In the genomic region with DNA sequence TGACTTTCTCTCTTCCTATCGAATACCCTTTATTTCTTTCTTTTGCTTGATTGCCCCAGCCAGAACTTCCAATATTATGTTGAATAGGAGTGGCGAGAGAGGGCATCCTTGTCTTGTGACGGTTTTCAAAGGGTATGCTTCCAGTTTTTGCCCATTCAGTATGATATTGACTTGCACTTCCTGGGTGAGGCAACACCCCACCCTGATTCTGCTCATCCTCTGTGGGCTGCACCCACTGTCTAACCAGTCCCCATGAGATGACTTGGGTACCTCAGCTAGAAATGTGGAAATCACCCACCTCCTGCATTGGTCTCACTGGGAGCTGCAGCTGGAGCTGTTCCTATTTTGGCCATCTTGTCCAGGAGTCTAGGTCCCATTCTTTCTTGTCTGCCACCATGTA, we compare ENCODE assay signal across 14 cellular contexts. TPM values are rescaled to one million over a fixed set of nuclear protein-coding genes. Genes with fewer than 3 reads are reported as not detected.
A peak's percentile ranks its signal among the peaks of the same experiment; 100 is the strongest.
DNase-seq lines count a peak whose midpoint lies in the region; ATAC-seq, FAIRE-seq and TF ChIP-seq lines count a peak whose summit lies in the region.
"Had no signal": no experiment of that assay in that cellular context is flagged by ENCODE, and none has a peak within 500 bp of the region (broad histone marks: within the 10 kb centered on the region; RNA-seq: fewer than 3 reads in every experiment).

No MANE protein-coding gene starts in this region.

- H3K36me3 ChIP-seq in HepG2 (replicated peaks in 1 of 2; ENCODE audit: control insufficient read depth in 1 of 2, insufficient read depth in 2 of 2, low read length in 2 of 2) (no peaks in the 10 kb centered on the region), right lobe of liver (no peaks in the 10 kb centered on the region)

- H2AFZ ChIP-seq in HepG2 (ENCODE audit: low read length) = no peak overlapping the region

- no peak for TF ChIP-seq POLR2A in HepG2 (IDR thresholded peaks at IDR 0.05; ENCODE audit: insufficient read depth in 1 of 2, low read depth in 2 of 2, low read length in 2 of 2)
- TF ChIP-seq POLR2A in right lobe of liver (IDR thresholded peaks at IDR 0.05) = no peak

- peak overlapping the region; percentile 78 for H3K4me3 Mint-ChIP-seq in activated CD4-positive, alpha-beta memory T cell treated with anti-CD3 and anti-CD28 coated beads for 36 hours
- H3K4me3 Mint-ChIP-seq in memory B cell = peak overlapping the region; percentile 79

- H3K9me3 ChIP-seq in HepG2 (ENCODE audit: low read length) = no peaks in the 10 kb centered on the region
- no peaks in the 10 kb centered on the region for H3K9me3 ChIP-seq in right lobe of liver

- H3K4me1 ChIP-seq in HepG2 (ENCODE audit: insufficient read depth, low read length) = peaks cover 8% of the 10 kb centered on the region; the same call in 1 of the 2 replicates
- no peaks in the 10 kb centered on the region for H3K4me1 ChIP-seq in right lobe of liver

- intact Hi-C loops in HepG2 (cut with micrococcal nuclease; ENCODE audit: unreplicated experiment) = no loop called here
- intact Hi-C loops in right lobe of liver (cut with DNase I) = no loop called here
- intact Hi-C loops in activated CD4-positive, alpha-beta memory T cell treated with anti-CD3 and anti-CD28 coated beads for 36 hours (cut with micrococcal nuclease) = no loop called here

- no peak for FAIRE-seq in HepG2 (lab: Jason Lieb, UNC)

- POLR2A ChIA-PET in HepG2 (lab: Yijun Ruan, JAX) = interaction anchor here (1.4 kb wide), 1 partner anchor 43 kb away, joined by 7 read pairs; no protein-coding TSS in a partner anchor
- POLR2A ChIA-PET in activated CD4-positive, alpha-beta memory T cell treated with anti-CD3 and anti-CD28 coated beads for 36 hours (lab: Charles Lee) = no interaction called here

- in situ Hi-C loops in HepG2 (cut with HindIII; ENCODE audit: extremely low pct_ligation_motif_present, low pct_unique_long_range_greater_than_20kb) = no loop called here

- 65% methylated on average over 3 of the region's 3 CpGs for WGBS in HepG2 (ENCODE audit: low lambda C conversion rate)
- 57% methylated on average over 3 of the region's 3 CpGs for WGBS in right lobe of liver (ENCODE audit: insufficient coverage, low coverage, low lambda C conversion rate, missing lambda C conversion rate)

- no peaks in the 10 kb centered on the region for H3K79me2 ChIP-seq in HepG2 (ENCODE audit: insufficient read depth, low read length)

- H3K27me3 ChIP-seq in HepG2 (ENCODE audit: control insufficient read depth in 1 of 2, insufficient read depth in 2 of 2, low read length in 2 of 2) = no peaks in the 10 kb centered on the region
- no peaks in the 10 kb centered on the region for H3K27me3 ChIP-seq in right lobe of liver

- H3K4me1 Mint-ChIP-seq in activated CD4-positive, alpha-beta memory T cell treated with anti-CD3 and anti-CD28 coated beads for 36 hours (ENCODE audit: low read depth) = peaks cover 7% of the 10 kb centered on the region
- peaks cover 3% of the 10 kb centered on the region for H3K4me1 Mint-ChIP-seq in memory B cell

- no peak overlapping the region; a peak in 1 of 6 replicates for H3K4me3 ChIP-seq in HepG2 (replicated peaks in 1 of 3; ENCODE audit: insufficient read depth in 1 of 3, low read depth in 2 of 3, low read length in 3 of 3)
- H3K4me3 ChIP-seq in right lobe of liver = no peak overlapping the region
- H3K4me3 ChIP-seq: SK-N-MC had no signal

- H3K27ac ChIP-seq in HepG2 (ENCODE audit: extremely low read length, insufficient read depth, low read length) (no peak overlapping the region), right lobe of liver (no peak overlapping the region)
- H3K27ac ChIP-seq: SK-N-MC had no signal

- H3K9ac ChIP-seq in HepG2 (ENCODE audit: insufficient read depth, low read depth, low read length) = no peak overlapping the region

- H3K27ac Mint-ChIP-seq in activated CD4-positive, alpha-beta memory T cell treated with anti-CD3 and anti-CD28 coated beads for 36 hours = no peak overlapping the region
- H3K27ac Mint-ChIP-seq in memory B cell = peak overlapping the region; percentile 55

- CTCF ChIA-PET in HepG2 (lab: Yijun Ruan, JAX; ENCODE audit: low intra/inter-chr PET ratio, low total read pairs) = no interaction called here
- CTCF ChIA-PET in activated CD4-positive, alpha-beta memory T cell treated with anti-CD3 and anti-CD28 coated beads for 36 hours (lab: Charles Lee) = no interaction called here

- TF ChIP-seq EP300 in HepG2 (IDR thresholded peaks at IDR 0.05; ENCODE audit: low read depth in 2 of 2, low read length in 2 of 2) (no peak), HepG2 (CRISPR knock-in tag; IDR thresholded peaks at IDR 0.05; ENCODE audit: borderline replicate concordance) (no peak)

- H3K36me3 Mint-ChIP-seq in activated CD4-positive, alpha-beta memory T cell treated with anti-CD3 and anti-CD28 coated beads for 36 hours = peaks cover 2% of the 10 kb centered on the region
- no peaks in the 10 kb centered on the region for H3K36me3 Mint-ChIP-seq in memory B cell

- H3K4me2 ChIP-seq in HepG2 (ENCODE audit: low read depth, low read length) = no peak overlapping the region

- peak; percentile 48 for ATAC-seq in HepG2
- ATAC-seq in right lobe of liver = no peak
- ATAC-seq in memory B cell (ENCODE audit: low read depth) = no peak
- no peak for ATAC-seq in HG03045 (IDR thresholded peaks at IDR 0.05; ENCODE audit: unreplicated experiment)
- no peak for ATAC-seq in GM18868 (IDR thresholded peaks at IDR 0.05; ENCODE audit: unreplicated experiment)
- no peak for ATAC-seq in left lobe of liver

- DNase-seq in HepG2 (ENCODE audit: low spot score) (no peak), right lobe of liver (no peak), memory B cell (ENCODE audit: low spot score in 2 of 2) (no peak), left lobe of liver (ENCODE audit: low spot score) (no peak), dermis blood vessel endothelial cell (no peak)
- DNase-seq in activated CD4-positive, alpha-beta memory T cell treated with anti-CD3 and anti-CD28 coated beads for 36 hours = peak; percentile 32
- DNase-seq: activated CD4-positive, alpha-beta T cell treated with anti-CD3 and anti-CD28 coated beads for 1 hour; cortex of kidney; midbrain; NK-92 treated with Interleukin-12 subunit alpha and Interleukin-12 subunit beta, amount 100 ng/mL, for 24 hours; stimulated activated CD4-positive, alpha-beta T cell treated with anti-CD3 and anti-CD28 coated beads, Interleukin-2, amount 100 ng/mL, for 24 hours had no signal

- no peaks in the 10 kb centered on the region for H4K20me1 ChIP-seq in HepG2 (ENCODE audit: insufficient read depth, low read length)

- TF ChIP-seq CTCF in HepG2 (CRISPR knock-in tag; IDR thresholded peaks at IDR 0.05) (no peak), right lobe of liver (IDR thresholded peaks at IDR 0.05) (no peak)

- peaks cover 3% of the 10 kb centered on the region for H3K9me3 Mint-ChIP-seq in activated CD4-positive, alpha-beta memory T cell treated with anti-CD3 and anti-CD28 coated beads for 36 hours
- no peaks in the 10 kb centered on the region for H3K9me3 Mint-ChIP-seq in memory B cell

- BruUV-seq in HepG2 (replicated peaks; lab: Mats Ljungman, UMichigan) = no TSS peak

- H3K27me3 Mint-ChIP-seq in activated CD4-positive, alpha-beta memory T cell treated with anti-CD3 and anti-CD28 coated beads for 36 hours = no peaks in the 10 kb centered on the region
- no peaks in the 10 kb centered on the region for H3K27me3 Mint-ChIP-seq in memory B cell

- TF ChIP-seq RAD21 in HepG2 (CRISPR knock-in tag; IDR thresholded peaks at IDR 0.05) = no peak

TF ChIP-seq in HepG2, 621 proteins besides CTCF, POLR2A, EP300 and RAD21:
- TF ChIP-seq ZNF430 (CRISPR knock-in tag; IDR thresholded peaks at IDR 0.05) = 0 out of 2 replicates have a peak, but pooled peaks have one; percentile 28
- TF ChIP-seq HOXA9 (CRISPR knock-in tag; IDR thresholded peaks at IDR 0.05; ENCODE audit: borderline replicate concordance) = no peak

RNA-seq across cellular contexts. Expression of a gene that starts 44.8 kb away (rescaled TPM):
- 0.04 TPM in 1 of 2 replicates, not detected in the other for total RNA-seq in HepG2 (2016; rRNA removed; fragmentation: Illumina TruSeq; extraction: Trizol)
- not detected in 2 replicates for total RNA-seq in HepG2 (2016; cell fraction: cytosol; rRNA removed; fragmentation: Illumina TruSeq; extraction: Trizol; ENCODE audit: low read depth)
- not detected in 2 replicates for total RNA-seq in HepG2 (2016; cell fraction: insoluble cytoplasmic fraction; rRNA removed; fragmentation: Illumina TruSeq; extraction: Trizol)
- not detected in 2 replicates for total RNA-seq in HepG2 (2016; cell fraction: membrane; rRNA removed; fragmentation: Illumina TruSeq; extraction: Trizol)
- 0.06 TPM in 1 of 2 replicates, not detected in the other for total RNA-seq in HepG2 (2016; cell fraction: nucleus; rRNA removed; fragmentation: Illumina TruSeq; extraction: Trizol)
- 0.04 TPM in 1 of 2 replicates, not detected in the other for polyA plus RNA-seq in HepG2 (2011; rRNA removed)
- polyA plus RNA-seq in HepG2 (2011; cell fraction: cytosol; rRNA removed) = not detected in 2 replicates
- polyA plus RNA-seq in HepG2 (2011; cell fraction: nucleus; rRNA removed) = 0.06 and 0.07 TPM in 2 replicates
- polyA plus RNA-seq in HepG2 (2012) = not detected in 2 replicates
- polyA plus RNA-seq in HepG2 (2016; cell fraction: cytosol; fragmentation: Illumina TruSeq; extraction: Trizol; ENCODE audit: low read depth) = not detected in 2 replicates
- not detected in 2 replicates for polyA plus RNA-seq in HepG2 (2016; cell fraction: insoluble cytoplasmic fraction; fragmentation: Illumina TruSeq; extraction: Trizol; ENCODE audit: low read depth)
- polyA plus RNA-seq in HepG2 (2016; cell fraction: membrane; fragmentation: Illumina TruSeq; extraction: Trizol; ENCODE audit: low read depth) = not detected in 2 replicates
- not detected in 2 replicates for polyA plus RNA-seq in HepG2 (2016; cell fraction: nucleus; fragmentation: Illumina TruSeq; extraction: Trizol; ENCODE audit: insufficient read depth, low read depth)
- polyA minus RNA-seq in HepG2 (2011; rRNA and poly(A)+ RNA removed; ENCODE audit: low replicate concordance) = not detected in 2 replicates
- polyA minus RNA-seq in HepG2 (2011; cell fraction: cytosol; rRNA and poly(A)+ RNA removed) = not detected in 2 replicates
- polyA minus RNA-seq in HepG2 (2011; cell fraction: nucleus; rRNA and poly(A)+ RNA removed) = 0.25 and 0.26 TPM in 2 replicates
- not detected for total RNA-seq in right lobe of liver
- not detected for total RNA-seq in activated CD4-positive, alpha-beta memory T cell treated with anti-CD3 and anti-CD28 coated beads for 36 hours
- total RNA-seq in left lobe of liver = not detected
- total RNA-seq in dermis blood vessel endothelial cell = under 0.01 and 0.05 TPM in 2 replicates
